1 cellular context compared by ENCODE assay signal in genomic region chr13:28693605-28694472, GRCh38.
TF ChIP-seq lines count a peak whose summit lies in the region.
"Not testable (repeated sequence)": the region's sequence is repeated elsewhere in the genome, so short reads cannot be mapped to it uniquely, and the experiment has no call there.

No MANE protein-coding gene starts in this region.

TF ChIP-seq in HepG2, 621 proteins besides CTCF, POLR2A, EP300 and RAD21:
- not testable (repeated sequence) for TF ChIP-seq FOXA1, SOX6 (IDR thresholded peaks at IDR 0.05)
- TF ChIP-seq FOXA1 (CRISPR knock-in tag; IDR thresholded peaks at IDR 0.05) (peak; percentile 88), FOXK1 (CRISPR knock-in tag; IDR thresholded peaks at IDR 0.05; ENCODE audit: borderline replicate concordance, low read depth) (0 out of 2 replicates have a peak, but pooled peaks have one; percentile 28), PATZ1 (CRISPR knock-in tag; IDR thresholded peaks at IDR 0.05) (peak; percentile 63), CEBPB (IDR thresholded peaks at IDR 0.05; ENCODE audit: borderline replicate concordance, low read depth, low read length) (peak; percentile 40; the same call in 1 of the 2 replicates), ZNF281 (CRISPR knock-in tag; IDR thresholded peaks at IDR 0.05; ENCODE audit: borderline replicate concordance) (peak; percentile 70; the same call in 1 of the 2 replicates), SOX6 (CRISPR knock-in tag; IDR thresholded peaks at IDR 0.05) (peak; percentile 57), BCL6 (CRISPR knock-in tag; IDR thresholded peaks at IDR 0.05) (0 out of 2 replicates have a peak, but pooled peaks have one; percentile 11), YY1 (IDR thresholded peaks at IDR 0.05; ENCODE audit: insufficient read depth, insufficient replicate concordance, low read depth, low read length) (peak; percentile 52), HOXA3 (CRISPR knock-in tag; IDR thresholded peaks at IDR 0.05) (0 out of 2 replicates have a peak, but pooled peaks have one; percentile 30), FOXA3 (CRISPR knock-in tag; IDR thresholded peaks at IDR 0.05) (peak; percentile 72), TEAD3 (CRISPR knock-in tag; optimal IDR thresholded peaks at IDR 0.05; ENCODE audit: borderline replicate concordance) (peak; percentile 54), SP5 (CRISPR knock-in tag; IDR thresholded peaks at IDR 0.05; ENCODE audit: borderline replicate concordance, low read depth) (peak; percentile 69; the same call in 1 of the 2 replicates), ARID5B (CRISPR knock-in tag; IDR thresholded peaks at IDR 0.05) (peak; percentile 31; the same call in 1 of the 2 replicates)
- TF ChIP-seq, protein P1, sequence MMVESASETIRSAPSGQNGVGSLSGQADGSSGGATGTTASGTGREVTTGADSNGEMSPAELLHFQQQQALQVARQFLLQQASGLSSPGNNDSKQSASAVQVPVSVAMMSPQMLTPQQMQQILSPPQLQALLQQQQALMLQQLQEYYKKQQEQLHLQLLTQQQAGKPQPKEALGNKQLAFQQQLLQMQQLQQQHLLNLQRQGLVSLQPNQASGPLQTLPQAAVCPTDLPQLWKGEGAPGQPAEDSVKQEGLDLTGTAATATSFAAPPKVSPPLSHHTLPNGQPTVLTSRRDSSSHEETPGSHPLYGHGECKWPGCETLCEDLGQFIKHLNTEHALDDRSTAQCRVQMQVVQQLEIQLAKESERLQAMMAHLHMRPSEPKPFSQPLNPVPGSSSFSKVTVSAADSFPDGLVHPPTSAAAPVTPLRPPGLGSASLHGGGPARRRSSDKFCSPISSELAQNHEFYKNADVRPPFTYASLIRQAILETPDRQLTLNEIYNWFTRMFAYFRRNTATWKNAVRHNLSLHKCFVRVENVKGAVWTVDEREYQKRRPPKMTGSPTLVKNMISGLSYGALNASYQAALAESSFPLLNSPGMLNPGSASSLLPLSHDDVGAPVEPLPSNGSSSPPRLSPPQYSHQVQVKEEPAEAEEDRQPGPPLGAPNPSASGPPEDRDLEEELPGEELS (CRISPR knock-in tag; IDR thresholded peaks at IDR 0.05) = peak; percentile 34; the same call in 1 of the 2 replicates
